11 cellular contexts compared by ENCODE assay signal in genomic region chr12:92431146-92431545, GRCh38.
DNase-seq lines count a peak whose midpoint lies in the region; ATAC-seq, FAIRE-seq and TF ChIP-seq lines count a peak whose summit lies in the region.
"Had no signal": no experiment of that assay in that cellular context is flagged by ENCODE, and none has a peak within 500 bp of the region (broad histone marks: within the 10 kb centered on the region; RNA-seq: fewer than 3 reads in every experiment).

No MANE protein-coding gene starts in this region.

- no TSS peak for BruUV-seq in K562 (replicated peaks; lab: Mats Ljungman, UMichigan)

- intact Hi-C loops in K562 (cut with micrococcal nuclease), result no loop called here

- peak; percentile 56 to 63 for TF ChIP-seq RAD21 in K562 (CRISPR knock-in tag; conservative IDR thresholded peaks at IDR 0.05 in 1 of 2, IDR thresholded peaks at IDR 0.05 in 1 of 2)

- POLR2A ChIA-PET in K562 (lab: Yijun Ruan, JAX), result interaction anchor here (0.6 kb wide), 1 partner anchor 418 kb away, joined by 3 read pairs; no protein-coding TSS in a partner anchor

- no peak overlapping the region for H3K9ac ChIP-seq in K562 (ENCODE audit: insufficient read depth in 1 of 2, low read depth in 2 of 2, low read length in 2 of 2)

- WGBS in K562 (ENCODE audit: insufficient coverage, low coverage, missing lambda C conversion rate), result 33% methylated on average over 5 of the region's 5 CpGs

- no peak overlapping the region for H2AFZ ChIP-seq in K562 (ENCODE audit: low read depth, low read length)

- H3K27ac ChIP-seq in K562 (ENCODE audit: extremely low read depth, low read depth, low read length), result no peak overlapping the region
- H3K27ac ChIP-seq: prostate gland had no signal

- CTCF ChIA-PET in K562 (lab: Yijun Ruan, JAX; ENCODE audit: low intra/inter-chr PET ratio), result no interaction called here

- no peaks in the 10 kb centered on the region for H4K20me1 ChIP-seq in K562 (replicated peaks; ENCODE audit: control insufficient read depth, insufficient read depth, low read length)

- peak; percentile 35 for DNase-seq in Daoy (ENCODE audit: low read depth)
- peak; percentile 13 to 64 (median 22) for DNase-seq in K562 (ENCODE audit: extremely low read depth in 1 of 4, low spot score in 3 of 4)
- DNase-seq in stimulated activated naive CD4-positive, alpha-beta T cell (lab: John Stamatoyannopoulos, UW), result no peak
- DNase-seq in NCI-H1105 (lab: John Stamatoyannopoulos, UW), result no peak
- DNase-seq in AG08395 (ENCODE audit: low spot score), result no peak
- DNase-seq: GF-D8, glutamatergic neuron had no signal

- no peaks in the 10 kb centered on the region for H3K9me1 ChIP-seq in K562 (ENCODE audit: control insufficient read depth, insufficient read depth, low read length)

- no peaks in the 10 kb centered on the region for H3K79me2 ChIP-seq in K562 (ENCODE audit: control insufficient read depth, insufficient read depth, low read length)

- no peak overlapping the region for H3K4me2 ChIP-seq in K562 (ENCODE audit: insufficient read depth, low read length)

- H3K9me3 ChIP-seq in K562 (replicated peaks; ENCODE audit: control insufficient read depth, insufficient read depth, low read depth, low read length), result no peaks in the 10 kb centered on the region
- H3K9me3 ChIP-seq: prostate gland had no signal

- TF ChIP-seq CTCF in K562 (IDR thresholded peaks at IDR 0.05 in 2 of 3, conservative IDR thresholded peaks at IDR 0.05 in 1 of 3; ENCODE audit: insufficient read depth in 2 of 3, low read depth in 1 of 3, low read length in 3 of 3), result peak; percentile 33 to 50 (median 40); a peak in 4 of 6 replicates

- H3K4me1 ChIP-seq in K562 (replicated peaks in 1 of 2; ENCODE audit: control insufficient read depth in 2 of 2, insufficient read depth in 2 of 2, low read length in 2 of 2), result peaks cover 0 to 3% of the 10 kb centered on the region in 2 experiments; a peak in 2 of 5 replicates
- H3K4me1 ChIP-seq: prostate gland had no signal

- TF ChIP-seq POLR2A in K562 (conservative IDR thresholded peaks at IDR 0.05), result no peak

- no peak for TF ChIP-seq EP300 in K562 (IDR thresholded peaks at IDR 0.05; ENCODE audit: low read length)

- H3K36me3 ChIP-seq in K562 (ENCODE audit: control insufficient read depth, insufficient read depth, low read length), result no peaks in the 10 kb centered on the region
- H3K36me3 ChIP-seq: prostate gland had no signal

- no peak overlapping the region for H3K4me3 ChIP-seq in K562
- H3K4me3 ChIP-seq: prostate gland had no signal

- ATAC-seq in GM19324 (IDR thresholded peaks at IDR 0.05; ENCODE audit: low FRiP score, unreplicated experiment) (peak; percentile 51), HG03460 (IDR thresholded peaks at IDR 0.05; ENCODE audit: unreplicated experiment) (peak; percentile 51), K562 (peak; percentile 96), GM21515 (IDR thresholded peaks at IDR 0.05; ENCODE audit: unreplicated experiment) (no peak)

- peak; percentile 26 for FAIRE-seq in K562 (lab: Jason Lieb, UNC)

- H3K27me3 ChIP-seq in K562 (ENCODE audit: control insufficient read depth in 2 of 2, insufficient read depth in 2 of 2, low read length in 2 of 2), result no peaks in the 10 kb centered on the region

- in situ Hi-C loops in K562 (cut with MboI), result no loop called here

TF ChIP-seq in K562, 482 proteins besides CTCF, POLR2A, EP300 and RAD21:
- TF ChIP-seq, protein P1, sequence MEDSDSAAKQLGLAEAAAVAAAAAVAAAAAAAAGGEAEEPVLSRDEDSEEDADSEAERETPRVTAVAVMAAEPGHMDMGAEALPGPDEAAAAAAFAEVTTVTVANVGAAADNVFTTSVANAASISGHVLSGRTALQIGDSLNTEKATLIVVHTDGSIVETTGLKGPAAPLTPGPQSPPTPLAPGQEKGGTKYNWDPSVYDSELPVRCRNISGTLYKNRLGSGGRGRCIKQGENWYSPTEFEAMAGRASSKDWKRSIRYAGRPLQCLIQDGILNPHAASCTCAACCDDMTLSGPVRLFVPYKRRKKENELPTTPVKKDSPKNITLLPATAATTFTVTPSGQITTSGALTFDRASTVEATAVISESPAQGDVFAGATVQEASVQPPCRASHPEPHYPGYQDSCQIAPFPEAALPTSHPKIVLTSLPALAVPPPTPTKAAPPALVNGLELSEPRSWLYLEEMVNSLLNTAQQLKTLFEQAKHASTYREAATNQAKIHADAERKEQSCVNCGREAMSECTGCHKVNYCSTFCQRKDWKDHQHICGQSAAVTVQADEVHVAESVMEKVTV (CRISPR knock-in tag; IDR thresholded peaks at IDR 0.05), result peak; percentile 47; the same call in 1 of the 2 replicates
- TF ChIP-seq LARP7 (IDR thresholded peaks at IDR 0.05) (no peak), TFAP4 (CRISPR knock-in tag; IDR thresholded peaks at IDR 0.05; ENCODE audit: borderline replicate concordance) (peak; percentile 53; the same call in 1 of the 2 replicates), DMBX1 (CRISPR knock-in tag; IDR thresholded peaks at IDR 0.05; ENCODE audit: borderline replicate concordance) (peak; percentile 66; the same call in 1 of the 2 replicates), ZNF75A (CRISPR knock-in tag; IDR thresholded peaks at IDR 0.05) (0 out of 2 replicates have a peak, but pooled peaks have one; percentile 31), XRCC5 (IDR thresholded peaks at IDR 0.05; ENCODE audit: low read depth, low read length) (no peak), SMAD2 (IDR thresholded peaks at IDR 0.05; ENCODE audit: low read depth, low read length) (no peak), KLF6 (CRISPR knock-in tag; IDR thresholded peaks at IDR 0.05; ENCODE audit: borderline replicate concordance) (no peak), SMAD4 (CRISPR knock-in tag; conservative IDR thresholded peaks at IDR 0.05) (peak; percentile 34; the same call in 1 of the 2 replicates), CXXC5 (CRISPR knock-in tag; IDR thresholded peaks at IDR 0.05) (peak; percentile 15; the same call in 1 of the 2 replicates), SMARCB1 (IDR thresholded peaks at IDR 0.05; ENCODE audit: insufficient read length, low read depth) (no peak), SPI1 (IDR thresholded peaks at IDR 0.05; ENCODE audit: borderline replicate concordance, low read depth, low read length) (no peak), ZNF583 (CRISPR knock-in tag; IDR thresholded peaks at IDR 0.05) (0 out of 2 replicates have a peak, but pooled peaks have one; percentile 43), SMC3 (conservative IDR thresholded peaks at IDR 0.05; ENCODE audit: insufficient read depth, low read depth, low read length) (peak; percentile 34; the same call in 1 of the 2 replicates), TOE1 (IDR thresholded peaks at IDR 0.05; ENCODE audit: borderline replicate concordance) (no peak), TOE1 (CRISPR knock-in tag; IDR thresholded peaks at IDR 0.05; ENCODE audit: borderline replicate concordance, low read depth) (no peak), FUS (optimal IDR thresholded peaks at IDR 0.05; ENCODE audit: low read depth, low read length) (no peak)
- TF ChIP-seq, protein P2, sequence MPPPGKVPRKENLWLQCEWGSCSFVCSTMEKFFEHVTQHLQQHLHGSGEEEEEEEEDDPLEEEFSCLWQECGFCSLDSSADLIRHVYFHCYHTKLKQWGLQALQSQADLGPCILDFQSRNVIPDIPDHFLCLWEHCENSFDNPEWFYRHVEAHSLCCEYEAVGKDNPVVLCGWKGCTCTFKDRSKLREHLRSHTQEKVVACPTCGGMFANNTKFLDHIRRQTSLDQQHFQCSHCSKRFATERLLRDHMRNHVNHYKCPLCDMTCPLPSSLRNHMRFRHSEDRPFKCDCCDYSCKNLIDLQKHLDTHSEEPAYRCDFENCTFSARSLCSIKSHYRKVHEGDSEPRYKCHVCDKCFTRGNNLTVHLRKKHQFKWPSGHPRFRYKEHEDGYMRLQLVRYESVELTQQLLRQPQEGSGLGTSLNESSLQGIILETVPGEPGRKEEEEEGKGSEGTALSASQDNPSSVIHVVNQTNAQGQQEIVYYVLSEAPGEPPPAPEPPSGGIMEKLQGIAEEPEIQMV (tag; conservative IDR thresholded peaks at IDR 0.05; ENCODE audit: low read depth), result no peak

Comparison
In these comparisons a context has a peak if more than half of its experiments do, and no peak if none do; other contexts are left out.
1. DNase-seq: peak in Daoy (single experiment) and K562 (4 of 4); none in stimulated activated naive CD4-positive, alpha-beta T cell (0 of 6), NCI-H1105 (single experiment) and AG08395 (single experiment).